In genomic region chr2:158995677-158996049, GRCh38 we compare ENCODE assay signal across 16 cellular contexts. TPM values are rescaled to one million over a fixed set of nuclear protein-coding genes. Genes with fewer than 3 reads are reported as not detected.
DNase-seq lines count a peak whose midpoint lies in the region; TF ChIP-seq lines count a peak whose summit lies in the region.
"Had no signal": no experiment of that assay in that cellular context is flagged by ENCODE, and none has a peak within 500 bp of the region (broad histone marks: within the 10 kb centered on the region; RNA-seq: fewer than 3 reads in every experiment).

No MANE protein-coding gene starts in this region.

- no peaks in the 10 kb centered on the region for H3K27me3 ChIP-seq in HUES48 (ENCODE audit: control insufficient read depth, insufficient read depth, low read length)
- H3K27me3 ChIP-seq in endodermal cell (ENCODE audit: control insufficient read depth, insufficient read depth, low read length, poor library complexity, severe bottlenecking): no peaks in the 10 kb centered on the region
- H3K27me3 ChIP-seq: pancreas had no signal

- no peaks in the 10 kb centered on the region for H3K36me3 ChIP-seq in HUES48 (ENCODE audit: control insufficient read depth, insufficient read depth, low read length)
- peaks cover 14% of the 10 kb centered on the region for H3K36me3 ChIP-seq in endodermal cell (ENCODE audit: control insufficient read depth, insufficient read depth, low read length)
- H3K36me3 ChIP-seq: pancreas had no signal

- H3K4me1 ChIP-seq in HUES48 (ENCODE audit: control insufficient read depth, insufficient read depth, low read length): peaks cover 15% of the 10 kb centered on the region
- H3K4me1 ChIP-seq in endodermal cell (ENCODE audit: control insufficient read depth, insufficient read depth, low read length): peaks cover 32% of the 10 kb centered on the region

- TF ChIP-seq CTCF in C4-2B (conservative IDR thresholded peaks at IDR 0.05): no peak
- TF ChIP-seq CTCF in endodermal cell (conservative IDR thresholded peaks at IDR 0.05): no peak
- TF ChIP-seq CTCF in mesothelial cell of epicardium (IDR thresholded peaks at IDR 0.05; ENCODE audit: unreplicated experiment): no peak

- H3K27ac ChIP-seq in C4-2B (peak overlapping the region; percentile 26), HUES48 (ENCODE audit: low read depth, low read length) (peak overlapping the region; percentile 75), endodermal cell (ENCODE audit: low read depth, low read length) (no peak overlapping the region)
- H3K27ac ChIP-seq: pancreas had no signal

- H3K27me3 Mint-ChIP-seq in endodermal cell (ENCODE audit: insufficient read depth) (peaks cover 9% of the 10 kb centered on the region), mesothelial cell of epicardium (ENCODE audit: low read depth) (no peaks in the 10 kb centered on the region)
- H3K27me3 Mint-ChIP-seq: activated CD8-positive, alpha-beta T cell treated with anti-CD3 and anti-CD28 coated beads for 36 hours had no signal

- WGBS in endodermal cell (ENCODE audit: insufficient coverage in 1 of 2, insufficient read length in 1 of 2), 2 experiments: 41 to 75% methylated on average over 4 to 5 of the region's 5 CpGs

- H3K36me3 Mint-ChIP-seq in endodermal cell (ENCODE audit: low read depth): no peaks in the 10 kb centered on the region
- no peaks in the 10 kb centered on the region for H3K36me3 Mint-ChIP-seq in mesothelial cell of epicardium
- H3K36me3 Mint-ChIP-seq: naive B cell had no signal

- DNase-seq in endodermal cell (no peak), mesothelial cell of epicardium (ENCODE audit: low spot score in 2 of 2, unreplicated experiment in 2 of 2) (no peak), T-helper 1 cell (no peak)
- DNase-seq in stimulated activated CD4-positive, alpha-beta T cell treated with anti-CD3 and anti-CD28 coated beads, Interleukin-2, amount 100 ng/mL, for 24 hours: no peak
- no peak for DNase-seq in effector CD4-positive, alpha-beta T cell
- DNase-seq: activated CD8-positive, alpha-beta T cell treated with anti-CD3 and anti-CD28 coated beads for 36 hours; activated gamma-delta T cell treated with Interleukin-2 at 50 U/mL for 16 hours; caudate nucleus; dermis blood vessel endothelial cell; hypothalamus; naive B cell; NCI-H2171; pancreas; stimulated activated CD4-positive, alpha-beta T cell treated with anti-CD3 and anti-CD28 coated beads, Interleukin-15, amount 100 ng/mL, for 24 hours had no signal

- H3K9me3 Mint-ChIP-seq in endodermal cell: no peaks in the 10 kb centered on the region
- no peaks in the 10 kb centered on the region for H3K9me3 Mint-ChIP-seq in mesothelial cell of epicardium
- H3K9me3 Mint-ChIP-seq: activated CD8-positive, alpha-beta T cell treated with anti-CD3 and anti-CD28 coated beads for 36 hours; naive B cell had no signal

- no peak overlapping the region for H3K9ac ChIP-seq in HUES48 (ENCODE audit: low read depth, low read length)
- H3K9ac ChIP-seq in endodermal cell (ENCODE audit: extremely low read depth, low read length, poor library complexity, severe bottlenecking): no peak overlapping the region

- peaks cover 40% of the 10 kb centered on the region for H3K4me1 Mint-ChIP-seq in endodermal cell
- peaks cover 38% of the 10 kb centered on the region for H3K4me1 Mint-ChIP-seq in mesothelial cell of epicardium

- H3K4me3 Mint-ChIP-seq in endodermal cell (no peak overlapping the region), mesothelial cell of epicardium (no peak overlapping the region)
- H3K4me3 Mint-ChIP-seq: activated CD8-positive, alpha-beta T cell treated with anti-CD3 and anti-CD28 coated beads for 36 hours; naive B cell had no signal

- no peak overlapping the region for H3K4me3 ChIP-seq in HUES48 (ENCODE audit: low read depth, low read length)
- H3K4me3 ChIP-seq in endodermal cell (ENCODE audit: low read length): peak overlapping the region; percentile 46
- H3K4me3 ChIP-seq: pancreas had no signal

- H3K27ac Mint-ChIP-seq in endodermal cell (no peak overlapping the region), mesothelial cell of epicardium (peak overlapping the region; percentile 89)
- H3K27ac Mint-ChIP-seq: activated CD8-positive, alpha-beta T cell treated with anti-CD3 and anti-CD28 coated beads for 36 hours had no signal

- H3K9me3 ChIP-seq in HUES48 (ENCODE audit: control insufficient read depth, insufficient read depth, low read length): no peaks in the 10 kb centered on the region
- no peaks in the 10 kb centered on the region for H3K9me3 ChIP-seq in endodermal cell (ENCODE audit: control insufficient read depth, low read length)
- H3K9me3 ChIP-seq: pancreas had no signal

RNA-seq across cellular contexts. Expression of gene TANC1, which starts 27.2 kb away (rescaled TPM):
- total RNA-seq in endodermal cell (1 to 10 TPM; 2.9 to 9.5 TPM), mesothelial cell of epicardium (132 to 138 TPM (median 134 TPM) in 3 replicates)
- polyA plus RNA-seq in endodermal cell (2013, experiment 1 of 2): 15.0 TPM
- 15.6 TPM for polyA plus RNA-seq in endodermal cell (2013, experiment 2 of 2)

Comparison
In these comparisons a context has a peak if more than half of its experiments do, and no peak if none do; other contexts are left out.
1. RNA of gene TANC1, which starts 27.2 kb away (total RNA-seq): 132 to 138 TPM in mesothelial cell of epicardium; 2.9 to 9.5 TPM in endodermal cell; every median in the first group is over 10 times any median in the second.